ENCODE assay signal across 19 cellular contexts in genomic region chr12:104602426-104602825, GRCh38.
A peak's percentile ranks its signal among the peaks of the same experiment; 100 is the strongest.
DNase-seq lines count a peak whose midpoint lies in the region; ATAC-seq, FAIRE-seq and TF ChIP-seq lines count a peak whose summit lies in the region.
"Had no signal": no experiment of that assay in that cellular context is flagged by ENCODE, and none has a peak within 500 bp of the region (broad histone marks: within the 10 kb centered on the region; RNA-seq: fewer than 3 reads in every experiment).

No MANE protein-coding gene starts in this region.

- peak overlapping the region in 2 of 4 donors; percentile 31 to 39 for H3K4me3 Mint-ChIP-seq in CD4-positive, CD25-positive, alpha-beta regulatory T cell
- no peak overlapping the region for H3K4me3 Mint-ChIP-seq in immature natural killer cell
- H3K4me3 Mint-ChIP-seq: B cell; central memory CD8-positive, alpha-beta T cell had no signal

- no peak for TF ChIP-seq POLR2A in A549 (IDR thresholded peaks at IDR 0.05; ENCODE audit: low read length)

- peak overlapping the region; percentile 59 to 89 (median 64) for H3K27ac Mint-ChIP-seq in CD4-positive, CD25-positive, alpha-beta regulatory T cell
- H3K27ac Mint-ChIP-seq in immature natural killer cell = peak overlapping the region in 4 of 6 donors; percentile 44 to 82 (median 73)

- WGBS in A549 (ENCODE audit: missing lambda C conversion rate) = 91% methylated on average over 6 of the region's 6 CpGs

- H3K36me3 ChIP-seq in CD4-positive, CD25-positive, alpha-beta regulatory T cell (ENCODE audit: control insufficient read depth, insufficient read depth, low read length) = peaks cover 27% of the 10 kb centered on the region
- peaks cover 9% of the 10 kb centered on the region; the same call in 1 of the 2 replicates for H3K36me3 ChIP-seq in OCI-LY7 (ENCODE audit: insufficient read depth, low read length)
- H3K36me3 ChIP-seq: gastrocnemius medialis, sigmoid colon, upper lobe of right lung had no signal

- H3K4me2 ChIP-seq in A549 (no peak overlapping the region), OCI-LY7 (ENCODE audit: low read length) (no peak overlapping the region)
- H3K4me2 ChIP-seq: KMS-11 had no signal

- peaks cover 29% of the 10 kb centered on the region; the same call in 1 of the 2 replicates for H3K79me2 ChIP-seq in OCI-LY7 (ENCODE audit: insufficient read depth, low read depth, low read length)

- H3K27ac ChIP-seq in A549 (peak overlapping the region; percentile 89 to 91; a peak in 5 of 6 replicates), OCI-LY7 (ENCODE audit: low read depth, low read length, poor library complexity, severe bottlenecking) (no peak overlapping the region)
- H3K27ac ChIP-seq in CD4-positive, CD25-positive, alpha-beta regulatory T cell (ENCODE audit: insufficient read depth, low read length, poor library complexity, severe bottlenecking) = no peak overlapping the region
- H3K27ac ChIP-seq: gastrocnemius medialis, KMS-11, sigmoid colon had no signal

- no peaks in the 10 kb centered on the region for H3K27me3 ChIP-seq in CD4-positive, CD25-positive, alpha-beta regulatory T cell (ENCODE audit: control insufficient read depth, insufficient read depth, low read length)
- H3K27me3 ChIP-seq: gastrocnemius medialis, sigmoid colon, upper lobe of right lung had no signal

- POLR2A ChIA-PET in A549 (lab: Yijun Ruan, JAX) = no interaction called here
- POLR2A ChIA-PET in OCI-LY7 (lab: Charles Lee) = interaction anchor here (1.0 kb wide), 1 partner anchor 15 kb away, joined by 3 read pairs; no protein-coding TSS in a partner anchor

- peaks cover 77% of the 10 kb centered on the region for H3K4me1 ChIP-seq in A549
- peaks cover 42% of the 10 kb centered on the region for H3K4me1 ChIP-seq in CD4-positive, CD25-positive, alpha-beta regulatory T cell (ENCODE audit: control insufficient read depth, insufficient read depth, low read length, poor library complexity, severe bottlenecking)
- H3K4me1 ChIP-seq in OCI-LY7 (ENCODE audit: insufficient read depth, low read length, poor library complexity, severe bottlenecking) = peaks cover 64% of the 10 kb centered on the region
- H3K4me1 ChIP-seq: gastrocnemius medialis had no signal

- ATAC-seq in A549 (no peak), left lobe of liver (no peak)
- no peak for ATAC-seq in CD4-positive, CD25-positive, alpha-beta regulatory T cell (ENCODE audit: low read depth in 2 of 2)
- ATAC-seq: gastrocnemius medialis, upper lobe of right lung had no signal

- no peak overlapping the region for H2AFZ ChIP-seq in OCI-LY7 (ENCODE audit: low read length)

- H4K20me1 ChIP-seq in OCI-LY7 (ENCODE audit: insufficient read depth, low read length) = no peaks in the 10 kb centered on the region

- no peak for TF ChIP-seq EP300 in A549 (IDR thresholded peaks at IDR 0.05)

- no peak for FAIRE-seq in A549 (lab: Jason Lieb, UNC)

- H3K27me3 Mint-ChIP-seq in CD4-positive, CD25-positive, alpha-beta regulatory T cell = no peaks in the 10 kb centered on the region
- peaks cover 0 to 4% (median 2%) of the 10 kb centered on the region in 3 donors for H3K27me3 Mint-ChIP-seq in immature natural killer cell (ENCODE audit: low read depth in 3 of 3)
- H3K27me3 Mint-ChIP-seq: B cell; central memory CD8-positive, alpha-beta T cell had no signal

- TF ChIP-seq RAD21 in A549 (conservative IDR thresholded peaks at IDR 0.05 in 1 of 2, IDR thresholded peaks at IDR 0.05 in 1 of 2) = no peak

- peaks cover 34% of the 10 kb centered on the region for H3K36me3 Mint-ChIP-seq in CD4-positive, CD25-positive, alpha-beta regulatory T cell
- peaks cover 0 to 4% (median 0%) of the 10 kb centered on the region in 3 donors for H3K36me3 Mint-ChIP-seq in immature natural killer cell

- BruUV-seq in OCI-LY7 (replicated peaks; lab: Mats Ljungman, UMichigan) = no TSS peak

- CTCF ChIA-PET in A549 (lab: Yijun Ruan, JAX) = no interaction called here
- CTCF ChIA-PET in OCI-LY7 (lab: Charles Lee; ENCODE audit: unreplicated experiment) = no interaction called here

- DNase-seq in A549 (ENCODE audit: low read depth in 1 of 2, low spot score in 1 of 2) (no peak), OCI-LY7 (ENCODE audit: low spot score) (peak; percentile 36), immature natural killer cell (no peak), left lobe of liver (ENCODE audit: low spot score) (no peak), GM03348 (ENCODE audit: low spot score) (no peak)
- DNase-seq in CD4-positive, CD25-positive, alpha-beta regulatory T cell = no peak
- no peak for DNase-seq in effector CD4-positive, alpha-beta T cell
- DNase-seq: activated CD4-positive, alpha-beta T cell treated with anti-CD3 and anti-CD28 coated beads for 1 hour; activated T-cell treated with anti-CD3 and anti-CD28 coated beads, Interleukin-2, amount 50 U/mL, for 1 hour; gastrocnemius medialis; NCI-H187; NCI-H526; RPMI8226; sigmoid colon; stimulated activated CD4-positive, alpha-beta T cell treated with anti-CD3 and anti-CD28 coated beads, Interleukin-4, amount 100 ng/mL, for 4 hours; upper lobe of right lung had no signal

- TF ChIP-seq CTCF in A549 (IDR thresholded peaks at IDR 0.05) = no peak
- TF ChIP-seq CTCF in OCI-LY7 (conservative IDR thresholded peaks at IDR 0.05; ENCODE audit: low read length) = no peak

- H3K4me3 ChIP-seq in A549 = no peak overlapping the region
- no peak overlapping the region for H3K4me3 ChIP-seq in CD4-positive, CD25-positive, alpha-beta regulatory T cell (ENCODE audit: low read depth, low read length)
- H3K4me3 ChIP-seq in OCI-LY7 (ENCODE audit: low read depth, low read length, poor library complexity, severe bottlenecking) = no peak overlapping the region
- H3K4me3 ChIP-seq: gastrocnemius medialis, sigmoid colon, upper lobe of right lung had no signal

- H3K9me3 Mint-ChIP-seq in CD4-positive, CD25-positive, alpha-beta regulatory T cell = peaks cover 0 to 4% (median 0%) of the 10 kb centered on the region in 7 donors
- no peaks in the 10 kb centered on the region for H3K9me3 Mint-ChIP-seq in immature natural killer cell
- H3K9me3 Mint-ChIP-seq: central memory CD8-positive, alpha-beta T cell had no signal

- peaks cover 34 to 91% (median 71%) of the 10 kb centered on the region in 4 donors for H3K4me1 Mint-ChIP-seq in CD4-positive, CD25-positive, alpha-beta regulatory T cell
- peaks cover 92 to 97% of the 10 kb centered on the region in 2 donors for H3K4me1 Mint-ChIP-seq in immature natural killer cell

- H3K9me2 ChIP-seq in OCI-LY7 (ENCODE audit: insufficient read depth, low read length) = no peaks in the 10 kb centered on the region

- H3K9me3 ChIP-seq in A549 (no peaks in the 10 kb centered on the region), OCI-LY7 (ENCODE audit: low read length) (no peaks in the 10 kb centered on the region)
- no peaks in the 10 kb centered on the region for H3K9me3 ChIP-seq in CD4-positive, CD25-positive, alpha-beta regulatory T cell (ENCODE audit: control insufficient read depth in 2 of 2, low read length in 2 of 2)
- H3K9me3 ChIP-seq: gastrocnemius medialis, sigmoid colon, upper lobe of right lung had no signal

- intact Hi-C loops in OCI-LY7 (cut with micrococcal nuclease; ENCODE audit: unreplicated experiment) = no loop called here

TF ChIP-seq in A549, 52 proteins besides CTCF, POLR2A, EP300 and RAD21:
- TF ChIP-seq, protein P1, sequence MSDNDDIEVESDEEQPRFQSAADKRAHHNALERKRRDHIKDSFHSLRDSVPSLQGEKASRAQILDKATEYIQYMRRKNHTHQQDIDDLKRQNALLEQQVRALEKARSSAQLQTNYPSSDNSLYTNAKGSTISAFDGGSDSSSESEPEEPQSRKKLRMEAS (IDR thresholded peaks at IDR 0.05) = no peak
- TF ChIP-seq CHD4 (IDR thresholded peaks at IDR 0.05; ENCODE audit: borderline replicate concordance) = no peak
- no peak for TF ChIP-seq MAFK (IDR thresholded peaks at IDR 0.05; ENCODE audit: partially characterized antibody)
- TF ChIP-seq ZNF302 (CRISPR knock-in tag; IDR thresholded peaks at IDR 0.05) = no peak
- no peak for TF ChIP-seq CEBPB (IDR thresholded peaks at IDR 0.05)
- TF ChIP-seq ATOH8 (CRISPR knock-in tag; IDR thresholded peaks at IDR 0.05; ENCODE audit: low read depth) = no peak
- no peak for TF ChIP-seq FOXS1 (CRISPR knock-in tag; IDR thresholded peaks at IDR 0.05)
- TF ChIP-seq HOXA7 (CRISPR knock-in tag; IDR thresholded peaks at IDR 0.05) = no peak
- no peak for TF ChIP-seq MYC (IDR thresholded peaks at IDR 0.05; ENCODE audit: borderline replicate concordance, low read length)

Comparison
In these comparisons a context has a peak if more than half of its experiments do, and no peak if none do; other contexts are left out.
1. H3K27ac ChIP-seq: peak in A549 (2 of 2); none in CD4-positive, CD25-positive, alpha-beta regulatory T cell (single experiment) and OCI-LY7 (single experiment).